13 cellular contexts compared by ENCODE assay signal in the genomic region with DNA sequence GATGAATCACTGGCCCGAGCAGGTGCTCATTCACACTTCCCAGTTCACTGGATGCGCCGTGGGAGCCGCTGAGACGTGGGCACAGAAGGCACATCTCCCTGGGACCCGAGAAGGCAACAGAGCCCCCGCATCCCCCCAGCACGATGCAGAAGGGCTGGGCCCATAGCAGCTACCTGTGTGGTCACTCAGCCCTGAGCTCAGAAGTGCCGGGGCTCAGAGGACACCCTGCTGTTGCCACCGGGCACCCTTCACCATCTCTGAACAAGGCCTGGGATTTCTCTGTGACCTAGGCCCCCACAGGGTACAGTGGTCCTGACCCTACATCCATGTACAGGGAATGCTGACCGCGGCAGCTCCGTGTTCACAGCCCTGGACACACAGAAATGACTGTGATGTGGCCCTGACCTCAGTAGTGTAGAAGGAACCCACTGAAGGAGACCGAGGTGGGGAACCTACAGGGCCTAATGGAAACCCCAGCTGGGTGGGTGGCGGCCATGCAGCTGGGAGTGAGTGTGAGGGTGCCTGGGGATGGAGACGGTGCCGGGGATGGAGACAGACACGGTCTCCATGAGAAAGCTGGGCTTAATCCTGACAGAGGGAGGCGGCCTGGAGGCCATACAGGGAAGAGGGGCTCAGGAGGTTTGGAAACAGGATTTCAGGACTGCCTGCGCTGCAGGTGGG.
A peak's percentile ranks its signal among the peaks of the same experiment; 100 is the strongest.
DNase-seq lines count a peak whose midpoint lies in the region; ATAC-seq and TF ChIP-seq lines count a peak whose summit lies in the region.
"Had no signal": no experiment of that assay in that cellular context is flagged by ENCODE, and none has a peak within 500 bp of the region (broad histone marks: within the 10 kb centered on the region; RNA-seq: fewer than 3 reads in every experiment).

No MANE protein-coding gene starts in this region.

- H3K4me3 Mint-ChIP-seq in activated naive CD8-positive, alpha-beta T cell treated with anti-CD3 and anti-CD28 coated beads, Interleukin-2, amount 10 ng/mL, durations not matched to agents 7 days and 5 days: no peak overlapping the region
- H3K4me3 Mint-ChIP-seq in activated naive CD8-positive, alpha-beta T cell treated with anti-CD3 and anti-CD28 coated beads, Interleukin-2, amount 50 U/mL, for 24 hours: no peak overlapping the region
- H3K4me3 Mint-ChIP-seq: stimulated activated naive B cell treated with anti-CD40 and anti-IgM and Interleukin-4, amounts not matched to agents 10 μg/mL and 1 μg/mL and 100 μg/mL, for 72 hours; T-helper 2 cell treated with Interferon-gamma antibody and Interleukin-4, amounts not matched to agents 5 μg/mL and 100 μg/mL, for 36 hours had no signal

- H3K4me1 ChIP-seq in psoas muscle (peaks cover 43% of the 10 kb centered on the region), aorta (ENCODE audit: control insufficient read depth in 1 of 2, insufficient read depth in 2 of 2, low read length in 2 of 2) (no peaks in the 10 kb centered on the region)

- no peaks in the 10 kb centered on the region for H3K9me3 Mint-ChIP-seq in activated naive CD8-positive, alpha-beta T cell treated with anti-CD3 and anti-CD28 coated beads, Interleukin-2, amount 10 ng/mL, durations not matched to agents 7 days and 5 days
- no peaks in the 10 kb centered on the region for H3K9me3 Mint-ChIP-seq in activated naive CD8-positive, alpha-beta T cell treated with anti-CD3 and anti-CD28 coated beads, Interleukin-2, amount 50 U/mL, for 24 hours
- H3K9me3 Mint-ChIP-seq: T-helper 2 cell treated with Interferon-gamma antibody and Interleukin-4, amounts not matched to agents 5 μg/mL and 100 μg/mL, for 36 hours had no signal

- no peaks in the 10 kb centered on the region for H3K4me1 Mint-ChIP-seq in activated naive CD8-positive, alpha-beta T cell treated with anti-CD3 and anti-CD28 coated beads, Interleukin-2, amount 10 ng/mL, durations not matched to agents 7 days and 5 days
- no peaks in the 10 kb centered on the region for H3K4me1 Mint-ChIP-seq in activated naive CD8-positive, alpha-beta T cell treated with anti-CD3 and anti-CD28 coated beads, Interleukin-2, amount 50 U/mL, for 24 hours
- H3K4me1 Mint-ChIP-seq: stimulated activated naive B cell treated with anti-CD40 and anti-IgM and Interleukin-4, amounts not matched to agents 10 μg/mL and 1 μg/mL and 100 μg/mL, for 72 hours had no signal

- no peaks in the 10 kb centered on the region for H3K36me3 Mint-ChIP-seq in activated naive CD8-positive, alpha-beta T cell treated with anti-CD3 and anti-CD28 coated beads, Interleukin-2, amount 10 ng/mL, durations not matched to agents 7 days and 5 days
- no peaks in the 10 kb centered on the region for H3K36me3 Mint-ChIP-seq in activated naive CD8-positive, alpha-beta T cell treated with anti-CD3 and anti-CD28 coated beads, Interleukin-2, amount 50 U/mL, for 24 hours (ENCODE audit: low read depth)
- H3K36me3 Mint-ChIP-seq: stimulated activated naive B cell treated with anti-CD40 and anti-IgM and Interleukin-4, amounts not matched to agents 10 μg/mL and 1 μg/mL and 100 μg/mL, for 72 hours had no signal

- H3K27me3 ChIP-seq in psoas muscle (ENCODE audit: insufficient read depth in 3 of 3, low read length in 2 of 3): no peaks in the 10 kb centered on the region
- no peaks in the 10 kb centered on the region for H3K27me3 ChIP-seq in aorta (ENCODE audit: control insufficient read depth in 1 of 2, insufficient read depth in 2 of 2, low read length in 1 of 2)

- no peak for ATAC-seq in activated naive CD8-positive, alpha-beta T cell treated with anti-CD3 and anti-CD28 coated beads, Interleukin-2, amount 10 ng/mL, durations not matched to agents 7 days and 5 days (ENCODE audit: low read depth)
- no peak for ATAC-seq in activated naive CD8-positive, alpha-beta T cell treated with anti-CD3 and anti-CD28 coated beads, Interleukin-2, amount 50 U/mL, for 24 hours
- ATAC-seq in psoas muscle: no peak
- no peak for ATAC-seq in aorta (ENCODE audit: low FRiP score)
- ATAC-seq in HG03039 (IDR thresholded peaks at IDR 0.05; ENCODE audit: unreplicated experiment): no peak
- ATAC-seq: stimulated activated naive B cell treated with anti-CD40 and anti-IgM and Interleukin-4, amounts not matched to agents 10 μg/mL and 1 μg/mL and 100 μg/mL, for 72 hours had no signal

- no peak overlapping the region for H3K4me3 ChIP-seq in psoas muscle
- H3K4me3 ChIP-seq in aorta (ENCODE audit: low read length in 2 of 2): no peak overlapping the region

- no peaks in the 10 kb centered on the region for H3K27me3 Mint-ChIP-seq in activated naive CD8-positive, alpha-beta T cell treated with anti-CD3 and anti-CD28 coated beads, Interleukin-2, amount 10 ng/mL, durations not matched to agents 7 days and 5 days
- peaks cover 2% of the 10 kb centered on the region for H3K27me3 Mint-ChIP-seq in activated naive CD8-positive, alpha-beta T cell treated with anti-CD3 and anti-CD28 coated beads, Interleukin-2, amount 50 U/mL, for 24 hours

- H3K36me3 ChIP-seq in psoas muscle (ENCODE audit: insufficient read depth in 1 of 2, low read depth in 1 of 2) (no peaks in the 10 kb centered on the region), aorta (ENCODE audit: control insufficient read depth in 1 of 2, insufficient read depth in 2 of 2, low read length in 1 of 2) (no peaks in the 10 kb centered on the region)

- WGBS in psoas muscle, 3 donors: 79 to 85% (median 79%) methylated on average over 20 of the region's 20 CpGs
- WGBS in aorta, 2 donors: 89 to 92% methylated on average over 20 of the region's 20 CpGs

- H3K27ac ChIP-seq in psoas muscle: peak overlapping the region; percentile 97
- peak overlapping the region; percentile 10 to 78 for H3K27ac ChIP-seq in aorta (ENCODE audit: low read depth in 1 of 2, low read length in 2 of 2)
- H3K27ac ChIP-seq: KMS-11 had no signal

- POLR2A ChIA-PET in activated naive CD8-positive, alpha-beta T cell treated with anti-CD3 and anti-CD28 coated beads, Interleukin-2, amount 10 ng/mL, durations not matched to agents 7 days and 5 days (lab: Charles Lee): no interaction called here

- intact Hi-C loops in psoas muscle (cut with DNase I) (no loop called here), aorta (cut with DNase I) (loop anchor here (5.0 kb wide), 1 partner anchor 120 kb away; no protein-coding TSS in a partner anchor)

- no peak overlapping the region for H3K27ac Mint-ChIP-seq in activated naive CD8-positive, alpha-beta T cell treated with anti-CD3 and anti-CD28 coated beads, Interleukin-2, amount 10 ng/mL, durations not matched to agents 7 days and 5 days
- H3K27ac Mint-ChIP-seq in activated naive CD8-positive, alpha-beta T cell treated with anti-CD3 and anti-CD28 coated beads, Interleukin-2, amount 50 U/mL, for 24 hours: no peak overlapping the region
- H3K27ac Mint-ChIP-seq: stimulated activated naive B cell treated with anti-CD40 and anti-IgM and Interleukin-4, amounts not matched to agents 10 μg/mL and 1 μg/mL and 100 μg/mL, for 72 hours; T-helper 2 cell treated with Interferon-gamma antibody and Interleukin-4, amounts not matched to agents 5 μg/mL and 100 μg/mL, for 36 hours had no signal

- no peak for TF ChIP-seq CTCF in psoas muscle (IDR thresholded peaks at IDR 0.05)

- H3K9me3 ChIP-seq in psoas muscle (no peaks in the 10 kb centered on the region), aorta (ENCODE audit: control insufficient read depth, low read length) (no peaks in the 10 kb centered on the region)

- DNase-seq in activated naive CD8-positive, alpha-beta T cell treated with anti-CD3 and anti-CD28 coated beads, Interleukin-2, amount 10 ng/mL, durations not matched to agents 7 days and 5 days: peak; percentile 18
- DNase-seq in activated naive CD8-positive, alpha-beta T cell treated with anti-CD3 and anti-CD28 coated beads, Interleukin-2, amount 50 U/mL, for 24 hours: no peak
- DNase-seq in islet precursor cell (peak; percentile 51), psoas muscle (peak in 1 of 2 donors; percentile 63), aorta (peak in 1 of 2 donors; percentile 72), NCI-H748 treated with DMSO at 0.1 percent for 48 hours (lab: John Stamatoyannopoulos, UW) (no peak)
- DNase-seq in activated CD4-positive, alpha-beta T cell treated with anti-CD3 and anti-CD28 coated beads, Interleukin-2, amount 50 U/mL, for 48 hours: no peak
- DNase-seq: NCI-H1436 treated with DMSO at 0.1 percent for 48 hours; stimulated activated CD4-positive, alpha-beta T cell treated with anti-CD3 and anti-CD28 coated beads, Interleukin-4, amount 100 ng/mL, for 1 hour; stimulated activated naive B cell treated with anti-CD40 and anti-IgM and Interleukin-4, amounts not matched to agents 10 μg/mL and 1 μg/mL and 100 μg/mL, for 72 hours had no signal

Comparison
In these comparisons a context has a peak if more than half of its experiments do, and no peak if none do; other contexts are left out.
1. DNase-seq: peak in activated naive CD8-positive, alpha-beta T cell treated with anti-CD3 and anti-CD28 coated beads, Interleukin-2, amount 10 ng/mL, durations not matched to agents 7 days and 5 days (single experiment) and islet precursor cell (single experiment); none in activated naive CD8-positive, alpha-beta T cell treated with anti-CD3 and anti-CD28 coated beads, Interleukin-2, amount 50 U/mL, for 24 hours (single experiment), NCI-H748 treated with DMSO at 0.1 percent for 48 hours (single experiment) and activated CD4-positive, alpha-beta T cell treated with anti-CD3 and anti-CD28 coated beads, Interleukin-2, amount 50 U/mL, for 48 hours (0 of 2).
2. intact Hi-C loops: an anchor here in aorta (5.0 kb wide); none called in psoas muscle.